In genomic region chr1:224276768-224277487, GRCh38 we compare ENCODE assay signal across 15 cellular contexts.
"Had no signal": no experiment of that assay in that cellular context is flagged by ENCODE, and none has a peak within 500 bp of the region (broad histone marks: within the 10 kb centered on the region; RNA-seq: fewer than 3 reads in every experiment).

No MANE protein-coding gene starts in this region.

- DNase-seq: activated CD4-positive, alpha-beta T cell treated with anti-CD3 and anti-CD28 coated beads, Interleukin-2, amount 10 ng/mL, durations not matched to agents 24 days and 14 days; activated naive CD8-positive, alpha-beta T cell treated with anti-CD3 and anti-CD28 coated beads for 36 hours; brain microvascular endothelial cell; cerebellar nuclear complex; hypothalamus; lower lobe of right lung; midbrain; natural killer cell; right lobe of liver; spleen; stimulated activated CD4-positive, alpha-beta T cell treated with anti-CD3 and anti-CD28 coated beads, Interleukin-2, amount 100 ng/mL, for 24 hours; stimulated activated naive CD4-positive, alpha-beta T cell treated with Interleukin-2 at 50 U/mL for 16 hours; SW 1271 had no signal

- ATAC-seq: lower lobe of right lung, natural killer cell, right lobe of liver had no signal

- H3K27me3 ChIP-seq: brain microvascular endothelial cell, right lobe of liver, spleen had no signal

- H3K9me3 ChIP-seq: lower lobe of right lung, right lobe of liver, spleen had no signal

- H3K4me1 ChIP-seq: lower lobe of right lung, right lobe of liver, spleen had no signal

- H3K27ac Mint-ChIP-seq: activated CD4-positive, alpha-beta T cell treated with anti-CD3 and anti-CD28 coated beads, Interleukin-2, amount 10 ng/mL, durations not matched to agents 24 days and 14 days; activated naive CD8-positive, alpha-beta T cell treated with anti-CD3 and anti-CD28 coated beads for 36 hours; endodermal cell; progenitor cell of endocrine pancreas had no signal

- H3K4me3 ChIP-seq: lower lobe of right lung, right lobe of liver, spleen had no signal

- H3K27me3 Mint-ChIP-seq: activated CD4-positive, alpha-beta T cell treated with anti-CD3 and anti-CD28 coated beads, Interleukin-2, amount 10 ng/mL, durations not matched to agents 24 days and 14 days; activated naive CD8-positive, alpha-beta T cell treated with anti-CD3 and anti-CD28 coated beads for 36 hours; progenitor cell of endocrine pancreas had no signal

- H3K36me3 Mint-ChIP-seq: natural killer cell had no signal

- H3K4me1 Mint-ChIP-seq: activated naive CD8-positive, alpha-beta T cell treated with anti-CD3 and anti-CD28 coated beads for 36 hours; endodermal cell; natural killer cell had no signal

- H3K4me3 Mint-ChIP-seq: activated CD4-positive, alpha-beta T cell treated with anti-CD3 and anti-CD28 coated beads, Interleukin-2, amount 10 ng/mL, durations not matched to agents 24 days and 14 days; activated naive CD8-positive, alpha-beta T cell treated with anti-CD3 and anti-CD28 coated beads for 36 hours; endodermal cell; natural killer cell had no signal

- H3K9me3 Mint-ChIP-seq: activated CD4-positive, alpha-beta T cell treated with anti-CD3 and anti-CD28 coated beads, Interleukin-2, amount 10 ng/mL, durations not matched to agents 24 days and 14 days; activated naive CD8-positive, alpha-beta T cell treated with anti-CD3 and anti-CD28 coated beads for 36 hours; endodermal cell; natural killer cell had no signal

- H3K27ac ChIP-seq: brain microvascular endothelial cell, lower lobe of right lung, right lobe of liver, spleen had no signal
